8 cellular contexts compared by ENCODE assay signal in genomic region chr3:120907659-120908029, GRCh38. TPM values are rescaled to one million over a fixed set of nuclear protein-coding genes. Genes with fewer than 3 reads are reported as not detected.
A peak's percentile ranks its signal among the peaks of the same experiment; 100 is the strongest.
DNase-seq lines count a peak whose midpoint lies in the region; ATAC-seq and TF ChIP-seq lines count a peak whose summit lies in the region.

No MANE protein-coding gene starts in this region.

- POLR2A ChIA-PET in CD4-positive, alpha-beta memory T cell (lab: Charles Lee; ENCODE audit: partially characterized antibody): no interaction called here
- POLR2A ChIA-PET in activated naive CD8-positive, alpha-beta T cell treated with anti-CD3 and anti-CD28 coated beads, Interleukin-2, amount 10 ng/mL, durations not matched to agents 7 days and 5 days (lab: Charles Lee): no interaction called here
- POLR2A ChIA-PET in naive thymus-derived CD4-positive, alpha-beta T cell (lab: Charles Lee): no interaction called here

- peaks cover 24% of the 10 kb centered on the region for H3K27me3 ChIP-seq in CD4-positive, alpha-beta memory T cell (ENCODE audit: insufficient read depth, low read length)
- H3K27me3 ChIP-seq in naive thymus-derived CD4-positive, alpha-beta T cell (ENCODE audit: control insufficient read depth in 2 of 2, insufficient read depth in 2 of 2, low read length in 2 of 2): peaks cover 7 to 24% of the 10 kb centered on the region in 2 donors

- peak overlapping the region; percentile 4 to 73 (median 57) for H3K4me3 Mint-ChIP-seq in CD4-positive, alpha-beta memory T cell
- peak overlapping the region; percentile 84; the same call in 1 of the 2 replicates for H3K4me3 Mint-ChIP-seq in HFFc6
- peak overlapping the region; percentile 37 for H3K4me3 Mint-ChIP-seq in activated naive CD8-positive, alpha-beta T cell treated with anti-CD3 and anti-CD28 coated beads, Interleukin-2, amount 10 ng/mL, durations not matched to agents 7 days and 5 days
- peak overlapping the region; percentile 27 to 86 (median 73) for H3K4me3 Mint-ChIP-seq in naive thymus-derived CD4-positive, alpha-beta T cell

- H3K4me3 ChIP-seq in CD4-positive, alpha-beta memory T cell (ENCODE audit: low read length in 2 of 2): no peak overlapping the region
- no peak overlapping the region for H3K4me3 ChIP-seq in naive thymus-derived CD4-positive, alpha-beta T cell (ENCODE audit: low read length)

- H3K27ac Mint-ChIP-seq in CD4-positive, alpha-beta memory T cell: peak overlapping the region in 1 of 7 donors; percentile 79
- H3K27ac Mint-ChIP-seq in HFFc6: no peak overlapping the region
- no peak overlapping the region for H3K27ac Mint-ChIP-seq in activated naive CD8-positive, alpha-beta T cell treated with anti-CD3 and anti-CD28 coated beads, Interleukin-2, amount 10 ng/mL, durations not matched to agents 7 days and 5 days
- peak overlapping the region in 1 of 9 donors; percentile 83 for H3K27ac Mint-ChIP-seq in naive thymus-derived CD4-positive, alpha-beta T cell

- TF ChIP-seq CTCF in HFFc6 (IDR thresholded peaks at IDR 0.05): no peak

- H3K36me3 ChIP-seq in CD4-positive, alpha-beta memory T cell (ENCODE audit: insufficient read depth, low read length): no peaks in the 10 kb centered on the region
- no peaks in the 10 kb centered on the region for H3K36me3 ChIP-seq in naive thymus-derived CD4-positive, alpha-beta T cell (ENCODE audit: control insufficient read depth in 2 of 3, insufficient read depth in 3 of 3, low read length in 3 of 3)

- H3K27ac ChIP-seq in CD4-positive, alpha-beta memory T cell (ENCODE audit: low read depth, low read length): no peak overlapping the region
- no peak overlapping the region for H3K27ac ChIP-seq in naive thymus-derived CD4-positive, alpha-beta T cell (ENCODE audit: low read depth, low read length)

- intact Hi-C loops in CD4-positive, alpha-beta memory T cell (cut with micrococcal nuclease): no loop called here
- intact Hi-C loops in naive thymus-derived CD4-positive, alpha-beta T cell (cut with micrococcal nuclease): no loop called here

- peaks cover 17% of the 10 kb centered on the region for H3K4me1 ChIP-seq in CD4-positive, alpha-beta memory T cell (ENCODE audit: insufficient read depth, low read length)
- H3K4me1 ChIP-seq in naive thymus-derived CD4-positive, alpha-beta T cell (ENCODE audit: control insufficient read depth in 2 of 2, insufficient read depth in 2 of 2, low read length in 2 of 2): peaks cover 0 to 8% of the 10 kb centered on the region in 2 donors

- H3K4me1 Mint-ChIP-seq in CD4-positive, alpha-beta memory T cell: peaks cover 9 to 22% (median 16%) of the 10 kb centered on the region in 4 donors
- peaks cover 11% of the 10 kb centered on the region for H3K4me1 Mint-ChIP-seq in HFFc6 (ENCODE audit: low read depth)
- peaks cover 12% of the 10 kb centered on the region for H3K4me1 Mint-ChIP-seq in activated naive CD8-positive, alpha-beta T cell treated with anti-CD3 and anti-CD28 coated beads, Interleukin-2, amount 10 ng/mL, durations not matched to agents 7 days and 5 days
- H3K4me1 Mint-ChIP-seq in naive thymus-derived CD4-positive, alpha-beta T cell: peaks cover 10 to 26% (median 21%) of the 10 kb centered on the region in 7 donors

- no peak for TF ChIP-seq POLR2A in GM18505 (IDR thresholded peaks at IDR 0.05; ENCODE audit: borderline replicate concordance, extremely low read depth, insufficient read depth, insufficient read length)

- no peak for ATAC-seq in activated naive CD8-positive, alpha-beta T cell treated with anti-CD3 and anti-CD28 coated beads, Interleukin-2, amount 10 ng/mL, durations not matched to agents 7 days and 5 days (ENCODE audit: low read depth)
- ATAC-seq in naive thymus-derived CD4-positive, alpha-beta T cell: no peak
- no peak for ATAC-seq in HG03159 (IDR thresholded peaks at IDR 0.05; ENCODE audit: unreplicated experiment)
- ATAC-seq in HG02970 (IDR thresholded peaks at IDR 0.05; ENCODE audit: low FRiP score, unreplicated experiment): no peak
- no peak for ATAC-seq in GM18505 (IDR thresholded peaks at IDR 0.05; ENCODE audit: unreplicated experiment)

- CTCF ChIA-PET in CD4-positive, alpha-beta memory T cell (lab: Charles Lee; ENCODE audit: partially characterized antibody): no interaction called here
- CTCF ChIA-PET in naive thymus-derived CD4-positive, alpha-beta T cell (lab: Charles Lee): no interaction called here

- no peaks in the 10 kb centered on the region for H3K36me3 Mint-ChIP-seq in CD4-positive, alpha-beta memory T cell
- H3K36me3 Mint-ChIP-seq in HFFc6 (ENCODE audit: low read depth): no peaks in the 10 kb centered on the region
- H3K36me3 Mint-ChIP-seq in activated naive CD8-positive, alpha-beta T cell treated with anti-CD3 and anti-CD28 coated beads, Interleukin-2, amount 10 ng/mL, durations not matched to agents 7 days and 5 days: no peaks in the 10 kb centered on the region
- peaks cover 0 to 7% (median 6%) of the 10 kb centered on the region in 5 donors for H3K36me3 Mint-ChIP-seq in naive thymus-derived CD4-positive, alpha-beta T cell

- H3K9me3 Mint-ChIP-seq in CD4-positive, alpha-beta memory T cell: peaks cover 0 to 16% (median 10%) of the 10 kb centered on the region in 8 donors
- no peaks in the 10 kb centered on the region for H3K9me3 Mint-ChIP-seq in HFFc6
- no peaks in the 10 kb centered on the region for H3K9me3 Mint-ChIP-seq in activated naive CD8-positive, alpha-beta T cell treated with anti-CD3 and anti-CD28 coated beads, Interleukin-2, amount 10 ng/mL, durations not matched to agents 7 days and 5 days
- H3K9me3 Mint-ChIP-seq in naive thymus-derived CD4-positive, alpha-beta T cell: peaks cover 0 to 29% (median 9%) of the 10 kb centered on the region in 11 donors

- H3K27me3 Mint-ChIP-seq in CD4-positive, alpha-beta memory T cell: peaks cover 41 to 42% of the 10 kb centered on the region in 2 donors
- peaks cover 25% of the 10 kb centered on the region for H3K27me3 Mint-ChIP-seq in HFFc6 (ENCODE audit: insufficient read depth)
- H3K27me3 Mint-ChIP-seq in activated naive CD8-positive, alpha-beta T cell treated with anti-CD3 and anti-CD28 coated beads, Interleukin-2, amount 10 ng/mL, durations not matched to agents 7 days and 5 days: peaks cover 42% of the 10 kb centered on the region
- H3K27me3 Mint-ChIP-seq in naive thymus-derived CD4-positive, alpha-beta T cell: peaks cover 52 to 69% (median 66%) of the 10 kb centered on the region in 5 donors

- DNase-seq in CD4-positive, alpha-beta memory T cell: no peak
- no peak for DNase-seq in HFFc6
- no peak for DNase-seq in activated naive CD8-positive, alpha-beta T cell treated with anti-CD3 and anti-CD28 coated beads, Interleukin-2, amount 10 ng/mL, durations not matched to agents 7 days and 5 days
- DNase-seq in naive thymus-derived CD4-positive, alpha-beta T cell: no peak
- DNase-seq in AG08395 (ENCODE audit: low spot score): no peak

- no peaks in the 10 kb centered on the region for H3K9me3 ChIP-seq in CD4-positive, alpha-beta memory T cell (ENCODE audit: control insufficient read depth in 1 of 2, low read length in 2 of 2)
- H3K9me3 ChIP-seq in naive thymus-derived CD4-positive, alpha-beta T cell (ENCODE audit: control insufficient read depth in 2 of 3, low read length in 3 of 3): no peaks in the 10 kb centered on the region

RNA-seq across cellular contexts. Expression of gene STXBP5L, which starts 0.4 kb away (rescaled TPM):
- total RNA-seq in CD4-positive, alpha-beta memory T cell: not detected
- polyA plus RNA-seq in CD4-positive, alpha-beta memory T cell: not detected
- total RNA-seq in HFFc6 (2021; fragmentation: NEBNext Ultra II Directional; extraction: Animal tissue kit (Norgen Biotek cat#: 25700)): under 1 TPM in 2 of 6 experiments, not detected in 4; 0.07 to 0.09 TPM
- total RNA-seq in activated naive CD8-positive, alpha-beta T cell treated with anti-CD3 and anti-CD28 coated beads, Interleukin-2, amount 10 ng/mL, durations not matched to agents 7 days and 5 days: not detected
- not detected for total RNA-seq in naive thymus-derived CD4-positive, alpha-beta T cell
- polyA plus RNA-seq in naive thymus-derived CD4-positive, alpha-beta T cell: not detected
